In genomic region chr5:17594255-17594654, GRCh38 we compare ENCODE assay signal across 19 cellular contexts. TPM values are rescaled to one million over a fixed set of nuclear protein-coding genes. Genes with fewer than 3 reads are reported as not detected.
"Had no signal": no experiment of that assay in that cellular context is flagged by ENCODE, and none has a peak within 500 bp of the region (broad histone marks: within the 10 kb centered on the region; RNA-seq: fewer than 3 reads in every experiment).

Gene TAF11L9, minus strand, starts transcription at chr5:17594394.

RNA-seq across cellular contexts. Expression of gene TAF11L9, which starts in this region (rescaled TPM):
- total RNA-seq: cerebellum, colonic mucosa, dermis microvascular lymphatic vessel endothelial cell, endodermal cell, esophagus mucosa, esophagus squamous epithelium, gastrocnemius medialis, glomerular endothelial cell, heart right ventricle, kidney epithelial cell, left cardiac atrium, left lung, left ventricle myocardium superior, lower leg skin, lower lobe of right lung, lung microvascular endothelial cell, mesenteric fat pad, mononuclear cell, mucosa of gallbladder had no signal
